1 cellular context compared by ENCODE assay signal in the genomic region with DNA sequence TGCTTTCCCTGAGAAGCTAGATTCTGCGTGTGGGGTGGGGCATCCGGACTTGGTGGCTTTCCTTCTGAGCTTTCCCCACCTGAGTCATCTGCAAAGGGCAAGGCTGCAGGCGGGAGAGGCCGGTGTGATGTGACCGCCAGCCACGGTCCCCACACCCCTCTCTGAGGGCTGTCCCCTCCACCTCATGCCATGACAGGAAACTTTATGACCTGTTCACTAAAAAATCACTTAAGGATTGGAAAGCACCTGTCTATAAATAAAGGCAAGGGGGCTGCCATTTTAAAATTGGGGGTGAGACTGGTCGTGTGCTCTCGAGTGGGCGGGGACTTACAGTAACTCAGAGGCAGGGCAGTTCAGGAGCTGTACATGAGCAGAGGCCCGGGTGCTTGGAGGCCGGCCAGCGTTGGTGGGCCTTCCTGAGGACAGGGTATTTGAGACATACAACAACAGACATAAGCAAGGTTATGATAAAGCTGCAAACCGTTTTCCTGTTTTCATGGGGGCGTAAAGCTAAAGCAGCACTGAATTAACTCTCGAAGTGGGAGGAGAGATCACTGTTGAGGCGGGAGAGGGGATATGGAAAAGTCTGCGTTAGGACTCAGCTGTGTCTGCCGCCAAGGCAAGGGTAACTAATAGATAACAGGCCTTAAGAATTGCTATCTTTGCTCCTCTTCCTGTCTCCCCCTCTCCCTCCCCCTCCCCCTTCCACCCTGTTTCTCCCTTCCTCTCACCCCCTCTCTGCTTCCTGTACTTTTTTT.
TF ChIP-seq lines count a peak whose summit lies in the region.

No MANE protein-coding gene starts in this region.

TF ChIP-seq in K562, 482 proteins besides CTCF, POLR2A, EP300 and RAD21 (continued from another document and continues in another):
- TF ChIP-seq, protein P1, sequence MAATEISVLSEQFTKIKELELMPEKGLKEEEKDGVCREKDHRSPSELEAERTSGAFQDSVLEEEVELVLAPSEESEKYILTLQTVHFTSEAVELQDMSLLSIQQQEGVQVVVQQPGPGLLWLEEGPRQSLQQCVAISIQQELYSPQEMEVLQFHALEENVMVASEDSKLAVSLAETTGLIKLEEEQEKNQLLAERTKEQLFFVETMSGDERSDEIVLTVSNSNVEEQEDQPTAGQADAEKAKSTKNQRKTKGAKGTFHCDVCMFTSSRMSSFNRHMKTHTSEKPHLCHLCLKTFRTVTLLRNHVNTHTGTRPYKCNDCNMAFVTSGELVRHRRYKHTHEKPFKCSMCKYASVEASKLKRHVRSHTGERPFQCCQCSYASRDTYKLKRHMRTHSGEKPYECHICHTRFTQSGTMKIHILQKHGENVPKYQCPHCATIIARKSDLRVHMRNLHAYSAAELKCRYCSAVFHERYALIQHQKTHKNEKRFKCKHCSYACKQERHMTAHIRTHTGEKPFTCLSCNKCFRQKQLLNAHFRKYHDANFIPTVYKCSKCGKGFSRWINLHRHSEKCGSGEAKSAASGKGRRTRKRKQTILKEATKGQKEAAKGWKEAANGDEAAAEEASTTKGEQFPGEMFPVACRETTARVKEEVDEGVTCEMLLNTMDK (IDR thresholded peaks at IDR 0.05; ENCODE audit: borderline replicate concordance, insufficient read depth, low read depth, low read length, poor library complexity, severe bottlenecking) = no peak
- TF ChIP-seq, protein P2, sequence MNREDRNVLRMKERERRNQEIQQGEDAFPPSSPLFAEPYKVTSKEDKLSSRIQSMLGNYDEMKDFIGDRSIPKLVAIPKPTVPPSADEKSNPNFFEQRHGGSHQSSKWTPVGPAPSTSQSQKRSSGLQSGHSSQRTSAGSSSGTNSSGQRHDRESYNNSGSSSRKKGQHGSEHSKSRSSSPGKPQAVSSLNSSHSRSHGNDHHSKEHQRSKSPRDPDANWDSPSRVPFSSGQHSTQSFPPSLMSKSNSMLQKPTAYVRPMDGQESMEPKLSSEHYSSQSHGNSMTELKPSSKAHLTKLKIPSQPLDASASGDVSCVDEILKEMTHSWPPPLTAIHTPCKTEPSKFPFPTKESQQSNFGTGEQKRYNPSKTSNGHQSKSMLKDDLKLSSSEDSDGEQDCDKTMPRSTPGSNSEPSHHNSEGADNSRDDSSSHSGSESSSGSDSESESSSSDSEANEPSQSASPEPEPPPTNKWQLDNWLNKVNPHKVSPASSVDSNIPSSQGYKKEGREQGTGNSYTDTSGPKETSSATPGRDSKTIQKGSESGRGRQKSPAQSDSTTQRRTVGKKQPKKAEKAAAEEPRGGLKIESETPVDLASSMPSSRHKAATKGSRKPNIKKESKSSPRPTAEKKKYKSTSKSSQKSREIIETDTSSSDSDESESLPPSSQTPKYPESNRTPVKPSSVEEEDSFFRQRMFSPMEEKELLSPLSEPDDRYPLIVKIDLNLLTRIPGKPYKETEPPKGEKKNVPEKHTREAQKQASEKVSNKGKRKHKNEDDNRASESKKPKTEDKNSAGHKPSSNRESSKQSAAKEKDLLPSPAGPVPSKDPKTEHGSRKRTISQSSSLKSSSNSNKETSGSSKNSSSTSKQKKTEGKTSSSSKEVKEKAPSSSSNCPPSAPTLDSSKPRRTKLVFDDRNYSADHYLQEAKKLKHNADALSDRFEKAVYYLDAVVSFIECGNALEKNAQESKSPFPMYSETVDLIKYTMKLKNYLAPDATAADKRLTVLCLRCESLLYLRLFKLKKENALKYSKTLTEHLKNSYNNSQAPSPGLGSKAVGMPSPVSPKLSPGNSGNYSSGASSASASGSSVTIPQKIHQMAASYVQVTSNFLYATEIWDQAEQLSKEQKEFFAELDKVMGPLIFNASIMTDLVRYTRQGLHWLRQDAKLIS (CRISPR knock-in tag; IDR thresholded peaks at IDR 0.05) = no peak
- TF ChIP-seq SPI1 (IDR thresholded peaks at IDR 0.05; ENCODE audit: borderline replicate concordance, low read depth, low read length) (0 out of 2 replicates have a peak, but pooled peaks have one; percentile 0), SAP30 (IDR thresholded peaks at IDR 0.05; ENCODE audit: borderline replicate concordance, insufficient read depth, low read depth, low read length, poor library complexity, severe bottlenecking) (peak; percentile 37), SRSF1 (IDR thresholded peaks at IDR 0.05; ENCODE audit: low read depth, low read length) (no peak), DPF2 (IDR thresholded peaks at IDR 0.05) (peak; percentile 93), MECOM (CRISPR knock-in tag; IDR thresholded peaks at IDR 0.05) (peak; percentile 80), ZNF76 (CRISPR knock-in tag; IDR thresholded peaks at IDR 0.05; ENCODE audit: borderline replicate concordance) (no peak; the same call in 1 of the 2 replicates), NR2C1 (IDR thresholded peaks at IDR 0.05) (no peak), NR2C1 (tag; IDR thresholded peaks at IDR 0.05) (peak; percentile 59), GATA2 (CRISPR knock-in tag; IDR thresholded peaks at IDR 0.05) (0 out of 2 replicates have a peak, but pooled peaks have one; percentile 55), ZNF384 (IDR thresholded peaks at IDR 0.05; ENCODE audit: low read depth, low read length) (peak; percentile 97), TBP (optimal IDR thresholded peaks at IDR 0.05; ENCODE audit: low read depth, low read length) (peak; percentile 30), ZNF551 (CRISPR knock-in tag; IDR thresholded peaks at IDR 0.05) (no peak), ZKSCAN3 (CRISPR knock-in tag; IDR thresholded peaks at IDR 0.05) (no peak), MED1 (CRISPR knock-in tag; IDR thresholded peaks at IDR 0.05; ENCODE audit: borderline replicate concordance) (no peak), CSDE1 (IDR thresholded peaks at IDR 0.05) (no peak), KAT2B (IDR thresholded peaks at IDR 0.05; ENCODE audit: low read depth, low read length) (no peak), FOS (IDR thresholded peaks at IDR 0.05; ENCODE audit: extremely low read depth, insufficient read length) (no peak), FOXP1 (CRISPR knock-in tag; IDR thresholded peaks at IDR 0.05) (peak; percentile 65; the same call in 1 of the 2 replicates)
- TF ChIP-seq, protein P3, sequence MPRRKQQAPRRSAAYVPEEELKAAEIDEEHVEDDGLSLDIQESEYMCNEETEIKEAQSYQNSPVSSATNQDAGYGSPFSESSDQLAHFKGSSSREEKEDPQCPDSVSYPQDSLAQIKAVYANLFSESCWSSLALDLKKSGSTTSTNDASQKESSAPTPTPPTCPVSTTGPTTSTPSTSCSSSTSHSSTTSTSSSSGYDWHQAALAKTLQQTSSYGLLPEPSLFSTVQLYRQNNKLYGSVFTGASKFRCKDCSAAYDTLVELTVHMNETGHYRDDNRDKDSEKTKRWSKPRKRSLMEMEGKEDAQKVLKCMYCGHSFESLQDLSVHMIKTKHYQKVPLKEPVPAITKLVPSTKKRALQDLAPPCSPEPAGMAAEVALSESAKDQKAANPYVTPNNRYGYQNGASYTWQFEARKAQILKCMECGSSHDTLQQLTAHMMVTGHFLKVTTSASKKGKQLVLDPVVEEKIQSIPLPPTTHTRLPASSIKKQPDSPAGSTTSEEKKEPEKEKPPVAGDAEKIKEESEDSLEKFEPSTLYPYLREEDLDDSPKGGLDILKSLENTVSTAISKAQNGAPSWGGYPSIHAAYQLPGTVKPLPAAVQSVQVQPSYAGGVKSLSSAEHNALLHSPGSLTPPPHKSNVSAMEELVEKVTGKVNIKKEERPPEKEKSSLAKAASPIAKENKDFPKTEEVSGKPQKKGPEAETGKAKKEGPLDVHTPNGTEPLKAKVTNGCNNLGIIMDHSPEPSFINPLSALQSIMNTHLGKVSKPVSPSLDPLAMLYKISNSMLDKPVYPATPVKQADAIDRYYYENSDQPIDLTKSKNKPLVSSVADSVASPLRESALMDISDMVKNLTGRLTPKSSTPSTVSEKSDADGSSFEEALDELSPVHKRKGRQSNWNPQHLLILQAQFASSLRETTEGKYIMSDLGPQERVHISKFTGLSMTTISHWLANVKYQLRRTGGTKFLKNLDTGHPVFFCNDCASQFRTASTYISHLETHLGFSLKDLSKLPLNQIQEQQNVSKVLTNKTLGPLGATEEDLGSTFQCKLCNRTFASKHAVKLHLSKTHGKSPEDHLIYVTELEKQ (CRISPR knock-in tag; IDR thresholded peaks at IDR 0.05) = no peak
- TF ChIP-seq, protein P4, sequence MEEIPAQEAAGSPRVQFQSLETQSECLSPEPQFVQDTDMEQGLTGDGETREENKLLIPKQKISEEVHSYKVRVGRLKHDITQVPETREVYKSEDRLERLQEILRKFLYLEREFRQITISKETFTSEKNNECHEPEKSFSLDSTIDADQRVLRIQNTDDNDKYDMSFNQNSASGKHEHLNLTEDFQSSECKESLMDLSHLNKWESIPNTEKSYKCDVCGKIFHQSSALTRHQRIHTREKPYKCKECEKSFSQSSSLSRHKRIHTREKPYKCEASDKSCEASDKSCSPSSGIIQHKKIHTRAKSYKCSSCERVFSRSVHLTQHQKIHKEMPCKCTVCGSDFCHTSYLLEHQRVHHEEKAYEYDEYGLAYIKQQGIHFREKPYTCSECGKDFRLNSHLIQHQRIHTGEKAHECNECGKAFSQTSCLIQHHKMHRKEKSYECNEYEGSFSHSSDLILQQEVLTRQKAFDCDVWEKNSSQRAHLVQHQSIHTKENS (CRISPR knock-in tag; IDR thresholded peaks at IDR 0.05) = no peak
- TF ChIP-seq, protein P5, sequence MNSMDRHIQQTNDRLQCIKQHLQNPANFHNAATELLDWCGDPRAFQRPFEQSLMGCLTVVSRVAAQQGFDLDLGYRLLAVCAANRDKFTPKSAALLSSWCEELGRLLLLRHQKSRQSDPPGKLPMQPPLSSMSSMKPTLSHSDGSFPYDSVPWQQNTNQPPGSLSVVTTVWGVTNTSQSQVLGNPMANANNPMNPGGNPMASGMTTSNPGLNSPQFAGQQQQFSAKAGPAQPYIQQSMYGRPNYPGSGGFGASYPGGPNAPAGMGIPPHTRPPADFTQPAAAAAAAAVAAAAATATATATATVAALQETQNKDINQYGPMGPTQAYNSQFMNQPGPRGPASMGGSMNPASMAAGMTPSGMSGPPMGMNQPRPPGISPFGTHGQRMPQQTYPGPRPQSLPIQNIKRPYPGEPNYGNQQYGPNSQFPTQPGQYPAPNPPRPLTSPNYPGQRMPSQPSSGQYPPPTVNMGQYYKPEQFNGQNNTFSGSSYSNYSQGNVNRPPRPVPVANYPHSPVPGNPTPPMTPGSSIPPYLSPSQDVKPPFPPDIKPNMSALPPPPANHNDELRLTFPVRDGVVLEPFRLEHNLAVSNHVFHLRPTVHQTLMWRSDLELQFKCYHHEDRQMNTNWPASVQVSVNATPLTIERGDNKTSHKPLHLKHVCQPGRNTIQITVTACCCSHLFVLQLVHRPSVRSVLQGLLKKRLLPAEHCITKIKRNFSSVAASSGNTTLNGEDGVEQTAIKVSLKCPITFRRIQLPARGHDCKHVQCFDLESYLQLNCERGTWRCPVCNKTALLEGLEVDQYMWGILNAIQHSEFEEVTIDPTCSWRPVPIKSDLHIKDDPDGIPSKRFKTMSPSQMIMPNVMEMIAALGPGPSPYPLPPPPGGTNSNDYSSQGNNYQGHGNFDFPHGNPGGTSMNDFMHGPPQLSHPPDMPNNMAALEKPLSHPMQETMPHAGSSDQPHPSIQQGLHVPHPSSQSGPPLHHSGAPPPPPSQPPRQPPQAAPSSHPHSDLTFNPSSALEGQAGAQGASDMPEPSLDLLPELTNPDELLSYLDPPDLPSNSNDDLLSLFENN (IDR thresholded peaks at IDR 0.05; ENCODE audit: low read depth in 2 of 2, low read length in 2 of 2) = peak in 1 of 2 experiments; percentile 26; a peak in 1 of 4 replicates
- TF ChIP-seq, protein P6, sequence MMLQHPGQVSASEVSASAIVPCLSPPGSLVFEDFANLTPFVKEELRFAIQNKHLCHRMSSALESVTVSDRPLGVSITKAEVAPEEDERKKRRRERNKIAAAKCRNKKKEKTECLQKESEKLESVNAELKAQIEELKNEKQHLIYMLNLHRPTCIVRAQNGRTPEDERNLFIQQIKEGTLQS (IDR thresholded peaks at IDR 0.05) = peak; percentile 71
- TF ChIP-seq, protein P6 (CRISPR knock-in tag; conservative IDR thresholded peaks at IDR 0.05) = 0 out of 2 replicates have a peak, but pooled peaks have one; percentile 41
- TF ChIP-seq, protein P7, sequence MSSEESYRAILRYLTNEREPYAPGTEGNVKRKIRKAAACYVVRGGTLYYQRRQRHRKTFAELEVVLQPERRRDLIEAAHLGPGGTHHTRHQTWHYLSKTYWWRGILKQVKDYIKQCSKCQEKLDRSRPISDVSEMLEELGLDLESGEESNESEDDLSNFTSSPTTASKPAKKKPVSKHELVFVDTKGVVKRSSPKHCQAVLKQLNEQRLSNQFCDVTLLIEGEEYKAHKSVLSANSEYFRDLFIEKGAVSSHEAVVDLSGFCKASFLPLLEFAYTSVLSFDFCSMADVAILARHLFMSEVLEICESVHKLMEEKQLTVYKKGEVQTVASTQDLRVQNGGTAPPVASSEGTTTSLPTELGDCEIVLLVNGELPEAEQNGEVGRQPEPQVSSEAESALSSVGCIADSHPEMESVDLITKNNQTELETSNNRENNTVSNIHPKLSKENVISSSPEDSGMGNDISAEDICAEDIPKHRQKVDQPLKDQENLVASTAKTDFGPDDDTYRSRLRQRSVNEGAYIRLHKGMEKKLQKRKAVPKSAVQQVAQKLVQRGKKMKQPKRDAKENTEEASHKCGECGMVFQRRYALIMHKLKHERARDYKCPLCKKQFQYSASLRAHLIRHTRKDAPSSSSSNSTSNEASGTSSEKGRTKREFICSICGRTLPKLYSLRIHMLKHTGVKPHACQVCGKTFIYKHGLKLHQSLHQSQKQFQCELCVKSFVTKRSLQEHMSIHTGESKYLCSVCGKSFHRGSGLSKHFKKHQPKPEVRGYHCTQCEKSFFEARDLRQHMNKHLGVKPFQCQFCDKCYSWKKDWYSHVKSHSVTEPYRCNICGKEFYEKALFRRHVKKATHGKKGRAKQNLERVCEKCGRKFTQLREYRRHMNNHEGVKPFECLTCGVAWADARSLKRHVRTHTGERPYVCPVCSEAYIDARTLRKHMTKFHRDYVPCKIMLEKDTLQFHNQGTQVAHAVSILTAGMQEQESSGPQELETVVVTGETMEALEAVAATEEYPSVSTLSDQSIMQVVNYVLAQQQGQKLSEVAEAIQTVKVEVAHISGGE (CRISPR knock-in tag; IDR thresholded peaks at IDR 0.05) = no peak
